9 cellular contexts compared by ENCODE assay signal in genomic region chr1:199545780-199546179, GRCh38.
DNase-seq lines count a peak whose midpoint lies in the region; ATAC-seq and TF ChIP-seq lines count a peak whose summit lies in the region.
"Had no signal": no experiment of that assay in that cellular context is flagged by ENCODE, and none has a peak within 500 bp of the region (broad histone marks: within the 10 kb centered on the region; RNA-seq: fewer than 3 reads in every experiment).

No MANE protein-coding gene starts in this region.

- peaks cover 6% of the 10 kb centered on the region for H3K27me3 Mint-ChIP-seq in Caco-2 (ENCODE audit: insufficient read depth, unreplicated experiment)
- H3K27me3 Mint-ChIP-seq in activated CD4-positive, alpha-beta memory T cell treated with anti-CD3 and anti-CD28 coated beads for 36 hours: no peaks in the 10 kb centered on the region
- no peaks in the 10 kb centered on the region for H3K27me3 Mint-ChIP-seq in stimulated activated naive CD8-positive, alpha-beta T cell treated with anti-CD3 and anti-CD28 coated beads, Interleukin-15, amount 100 ng/mL, for 72 hours
- H3K27me3 Mint-ChIP-seq in activated T-cell treated with anti-CD3 and anti-CD28 coated beads, Interleukin-2, amount 50 U/mL, for 24 hours: no peaks in the 10 kb centered on the region

- intact Hi-C loops in Caco-2 (cut with micrococcal nuclease; ENCODE audit: unreplicated experiment): loop anchor here (5.0 kb wide), 1 partner anchor 137 kb away; no protein-coding TSS in a partner anchor
- intact Hi-C loops in activated CD4-positive, alpha-beta memory T cell treated with anti-CD3 and anti-CD28 coated beads for 36 hours (cut with micrococcal nuclease): no loop called here

- DNase-seq in Caco-2: peak; percentile 45 to 46
- DNase-seq in activated CD4-positive, alpha-beta memory T cell treated with anti-CD3 and anti-CD28 coated beads for 36 hours: no peak
- DNase-seq in stimulated activated naive CD8-positive, alpha-beta T cell treated with anti-CD3 and anti-CD28 coated beads, Interleukin-15, amount 100 ng/mL, for 72 hours: no peak
- no peak for DNase-seq in activated T-cell treated with anti-CD3 and anti-CD28 coated beads, Interleukin-2, amount 50 U/mL, for 24 hours
- DNase-seq: NCI-H1105 treated with DMSO at 0.1 percent for 48 hours had no signal

- no peak overlapping the region for H2AFZ ChIP-seq in KMS-11 (ENCODE audit: low read depth)

- H4K20me1 ChIP-seq in KMS-11 (ENCODE audit: insufficient read depth): no peaks in the 10 kb centered on the region

- no peak overlapping the region for H3K4me2 ChIP-seq in KMS-11

- H3K4me1 ChIP-seq in Caco-2 (no peaks in the 10 kb centered on the region), KMS-11 (ENCODE audit: low read depth, poor library complexity, severe bottlenecking) (no peaks in the 10 kb centered on the region)

- H3K36me3 ChIP-seq in Caco-2 (ENCODE audit: control insufficient read depth, insufficient read depth, low read length): no peaks in the 10 kb centered on the region
- no peaks in the 10 kb centered on the region for H3K36me3 ChIP-seq in KMS-11 (ENCODE audit: insufficient read depth)

- TF ChIP-seq CTCF in Caco-2 (IDR thresholded peaks at IDR 0.05; ENCODE audit: insufficient read depth in 1 of 2, low read depth in 1 of 2, low read length in 1 of 2, severe bottlenecking in 1 of 2, unreplicated experiment in 1 of 2): peak in 1 of 2 experiments; percentile 39
- peak; percentile 62 for TF ChIP-seq CTCF in KMS-11 (conservative IDR thresholded peaks at IDR 0.05; ENCODE audit: low read depth, low read length)

- no peak overlapping the region for H3K4me3 ChIP-seq in Caco-2 (ENCODE audit: low read depth, low read length)
- H3K4me3 ChIP-seq in KMS-11 (IDR thresholded peaks at IDR 0.05; ENCODE audit: insufficient read depth, low read depth, low read length): no peak overlapping the region

- no peaks in the 10 kb centered on the region for H3K79me2 ChIP-seq in KMS-11 (ENCODE audit: insufficient read depth, low read depth)

- no peak overlapping the region for H3K9ac ChIP-seq in KMS-11

- ATAC-seq in GM21390 (IDR thresholded peaks at IDR 0.05; ENCODE audit: unreplicated experiment) (peak; percentile 33), esophagus mucosa (peak; percentile 41), HG03571 (IDR thresholded peaks at IDR 0.05; ENCODE audit: unreplicated experiment) (no peak)
- ATAC-seq in stimulated activated naive CD8-positive, alpha-beta T cell treated with anti-CD3 and anti-CD28 coated beads, Interleukin-15, amount 100 ng/mL, for 72 hours: no peak

- no peak overlapping the region for H3K27ac ChIP-seq in KMS-11

- no peak overlapping the region for H3K4me3 Mint-ChIP-seq in Caco-2 (ENCODE audit: unreplicated experiment)
- no peak overlapping the region for H3K4me3 Mint-ChIP-seq in activated CD4-positive, alpha-beta memory T cell treated with anti-CD3 and anti-CD28 coated beads for 36 hours
- H3K4me3 Mint-ChIP-seq in stimulated activated naive CD8-positive, alpha-beta T cell treated with anti-CD3 and anti-CD28 coated beads, Interleukin-15, amount 100 ng/mL, for 72 hours: no peak overlapping the region
- H3K4me3 Mint-ChIP-seq in activated T-cell treated with anti-CD3 and anti-CD28 coated beads, Interleukin-2, amount 50 U/mL, for 24 hours: no peak overlapping the region

- no peaks in the 10 kb centered on the region for H3K27me3 ChIP-seq in Caco-2 (replicated peaks; ENCODE audit: control insufficient read depth, insufficient read depth, low read length)
- no peaks in the 10 kb centered on the region for H3K27me3 ChIP-seq in KMS-11 (ENCODE audit: insufficient read depth, low read depth)

- no peaks in the 10 kb centered on the region for H3K9me3 ChIP-seq in Caco-2

- H3K4me1 Mint-ChIP-seq in Caco-2 (ENCODE audit: low read depth, unreplicated experiment): no peaks in the 10 kb centered on the region
- no peaks in the 10 kb centered on the region for H3K4me1 Mint-ChIP-seq in activated CD4-positive, alpha-beta memory T cell treated with anti-CD3 and anti-CD28 coated beads for 36 hours (ENCODE audit: low read depth)
- no peaks in the 10 kb centered on the region for H3K4me1 Mint-ChIP-seq in stimulated activated naive CD8-positive, alpha-beta T cell treated with anti-CD3 and anti-CD28 coated beads, Interleukin-15, amount 100 ng/mL, for 72 hours
- H3K4me1 Mint-ChIP-seq in activated T-cell treated with anti-CD3 and anti-CD28 coated beads, Interleukin-2, amount 50 U/mL, for 24 hours (ENCODE audit: low read depth): no peaks in the 10 kb centered on the region

- BruUV-seq in Caco-2 (replicated peaks; lab: Mats Ljungman, UMichigan): no TSS peak

- CTCF ChIA-PET in Caco-2 (lab: Charles Lee): no interaction called here
- CTCF ChIA-PET in activated CD4-positive, alpha-beta memory T cell treated with anti-CD3 and anti-CD28 coated beads for 36 hours (lab: Charles Lee): no interaction called here

- no peaks in the 10 kb centered on the region for H3K36me3 Mint-ChIP-seq in Caco-2 (ENCODE audit: insufficient read depth, unreplicated experiment)
- no peaks in the 10 kb centered on the region for H3K36me3 Mint-ChIP-seq in activated CD4-positive, alpha-beta memory T cell treated with anti-CD3 and anti-CD28 coated beads for 36 hours
- no peaks in the 10 kb centered on the region for H3K36me3 Mint-ChIP-seq in activated T-cell treated with anti-CD3 and anti-CD28 coated beads, Interleukin-2, amount 50 U/mL, for 24 hours (ENCODE audit: low read depth)

- POLR2A ChIA-PET in Caco-2 (lab: Charles Lee): no interaction called here
- POLR2A ChIA-PET in activated CD4-positive, alpha-beta memory T cell treated with anti-CD3 and anti-CD28 coated beads for 36 hours (lab: Charles Lee): no interaction called here

- H3K9me3 Mint-ChIP-seq in Caco-2 (ENCODE audit: unreplicated experiment): peaks cover 3% of the 10 kb centered on the region
- no peaks in the 10 kb centered on the region for H3K9me3 Mint-ChIP-seq in activated CD4-positive, alpha-beta memory T cell treated with anti-CD3 and anti-CD28 coated beads for 36 hours
- no peaks in the 10 kb centered on the region for H3K9me3 Mint-ChIP-seq in stimulated activated naive CD8-positive, alpha-beta T cell treated with anti-CD3 and anti-CD28 coated beads, Interleukin-15, amount 100 ng/mL, for 72 hours
- H3K9me3 Mint-ChIP-seq in activated T-cell treated with anti-CD3 and anti-CD28 coated beads, Interleukin-2, amount 50 U/mL, for 24 hours: no peaks in the 10 kb centered on the region

- no peak overlapping the region for H3K27ac Mint-ChIP-seq in Caco-2 (ENCODE audit: unreplicated experiment)
- no peak overlapping the region for H3K27ac Mint-ChIP-seq in activated CD4-positive, alpha-beta memory T cell treated with anti-CD3 and anti-CD28 coated beads for 36 hours
- no peak overlapping the region for H3K27ac Mint-ChIP-seq in stimulated activated naive CD8-positive, alpha-beta T cell treated with anti-CD3 and anti-CD28 coated beads, Interleukin-15, amount 100 ng/mL, for 72 hours
- no peak overlapping the region for H3K27ac Mint-ChIP-seq in activated T-cell treated with anti-CD3 and anti-CD28 coated beads, Interleukin-2, amount 50 U/mL, for 24 hours

Comparison
In these comparisons a context has a peak if more than half of its experiments do, and no peak if none do; other contexts are left out.
1. DNase-seq: peak in Caco-2 (2 of 2); none in activated CD4-positive, alpha-beta memory T cell treated with anti-CD3 and anti-CD28 coated beads for 36 hours (single experiment), stimulated activated naive CD8-positive, alpha-beta T cell treated with anti-CD3 and anti-CD28 coated beads, Interleukin-15, amount 100 ng/mL, for 72 hours (0 of 2) and activated T-cell treated with anti-CD3 and anti-CD28 coated beads, Interleukin-2, amount 50 U/mL, for 24 hours (single experiment).
2. ATAC-seq: peak in GM21390 (single experiment) and esophagus mucosa (single experiment); none in stimulated activated naive CD8-positive, alpha-beta T cell treated with anti-CD3 and anti-CD28 coated beads, Interleukin-15, amount 100 ng/mL, for 72 hours (single experiment) and HG03571 (single experiment).